ENCODE assay signal across 10 cellular contexts in genomic region chr3:125035217-125035616, GRCh38. TPM values are rescaled to one million over a fixed set of nuclear protein-coding genes. Genes with fewer than 3 reads are reported as not detected.
DNase-seq lines count a peak whose midpoint lies in the region; ATAC-seq and TF ChIP-seq lines count a peak whose summit lies in the region.
"Had no signal": no experiment of that assay in that cellular context is flagged by ENCODE, and none has a peak within 500 bp of the region (broad histone marks: within the 10 kb centered on the region; RNA-seq: fewer than 3 reads in every experiment).

No MANE protein-coding gene starts in this region.

- no peak overlapping the region for H3K27ac Mint-ChIP-seq in activated CD8-positive, alpha-beta T cell treated with anti-CD3 and anti-CD28 coated beads, Interleukin-2, amount 10 ng/mL, durations not matched to agents 7 days and 5 days

- ATAC-seq in GM18907 (IDR thresholded peaks at IDR 0.05; ENCODE audit: unreplicated experiment) (peak; percentile 57), HG02763 (IDR thresholded peaks at IDR 0.05; ENCODE audit: unreplicated experiment) (peak; percentile 64), mucosa of descending colon (no peak)
- ATAC-seq in activated CD8-positive, alpha-beta T cell treated with anti-CD3 and anti-CD28 coated beads, Interleukin-2, amount 10 ng/mL, durations not matched to agents 7 days and 5 days: peak; percentile 65

- DNase-seq in GM12864 (ENCODE audit: low read depth) (peak; percentile 59), NCI-H226 (no peak), iPS-NIHi11 (ENCODE audit: low spot score) (no peak), mucosa of descending colon (no peak)
- no peak for DNase-seq in activated CD8-positive, alpha-beta T cell treated with anti-CD3 and anti-CD28 coated beads, Interleukin-2, amount 10 ng/mL, durations not matched to agents 7 days and 5 days
- DNase-seq in stimulated activated CD4-positive, alpha-beta T cell treated with anti-CD3 and anti-CD28 coated beads, Interleukin-2, amount 100 ng/mL, for 24 hours: no peak
- DNase-seq: caudate nucleus, thyroid gland had no signal

- H3K4me3 ChIP-seq in GM12864 (ENCODE audit: low read depth, low read length) (no peak overlapping the region), mucosa of descending colon (no peak overlapping the region)
- H3K4me3 ChIP-seq: thyroid gland had no signal

- intact Hi-C loops in mucosa of descending colon (cut with DNase I, micrococcal nuclease): no loop called here

- peaks cover 56% of the 10 kb centered on the region for H3K4me1 Mint-ChIP-seq in activated CD8-positive, alpha-beta T cell treated with anti-CD3 and anti-CD28 coated beads, Interleukin-2, amount 10 ng/mL, durations not matched to agents 7 days and 5 days (ENCODE audit: low read depth)

- peaks cover 79% of the 10 kb centered on the region for H3K36me3 Mint-ChIP-seq in activated CD8-positive, alpha-beta T cell treated with anti-CD3 and anti-CD28 coated beads, Interleukin-2, amount 10 ng/mL, durations not matched to agents 7 days and 5 days (ENCODE audit: low read depth)

- TF ChIP-seq CTCF in GM12864 (IDR thresholded peaks at IDR 0.05; ENCODE audit: low read depth, low read length, missing control alignments): no peak
- TF ChIP-seq CTCF in mucosa of descending colon (IDR thresholded peaks at IDR 0.05): no peak

- H3K9me3 Mint-ChIP-seq in activated CD8-positive, alpha-beta T cell treated with anti-CD3 and anti-CD28 coated beads, Interleukin-2, amount 10 ng/mL, durations not matched to agents 7 days and 5 days (ENCODE audit: insufficient read depth): peaks cover 31% of the 10 kb centered on the region

- peaks cover 7% of the 10 kb centered on the region for H3K4me1 ChIP-seq in mucosa of descending colon (ENCODE audit: low read depth)

- H3K36me3 ChIP-seq in mucosa of descending colon (ENCODE audit: low read depth): no peaks in the 10 kb centered on the region
- H3K36me3 ChIP-seq: thyroid gland had no signal

- H3K27me3 Mint-ChIP-seq in activated CD8-positive, alpha-beta T cell treated with anti-CD3 and anti-CD28 coated beads, Interleukin-2, amount 10 ng/mL, durations not matched to agents 7 days and 5 days (ENCODE audit: low read depth): no peaks in the 10 kb centered on the region

- no peak overlapping the region for H3K4me3 Mint-ChIP-seq in activated CD8-positive, alpha-beta T cell treated with anti-CD3 and anti-CD28 coated beads, Interleukin-2, amount 10 ng/mL, durations not matched to agents 7 days and 5 days

- POLR2A ChIA-PET in activated CD8-positive, alpha-beta T cell treated with anti-CD3 and anti-CD28 coated beads, Interleukin-2, amount 10 ng/mL, durations not matched to agents 7 days and 5 days (lab: Charles Lee): no interaction called here

- CTCF ChIA-PET in activated CD8-positive, alpha-beta T cell treated with anti-CD3 and anti-CD28 coated beads, Interleukin-2, amount 10 ng/mL, durations not matched to agents 7 days and 5 days (lab: Charles Lee): no interaction called here

- no peaks in the 10 kb centered on the region for H3K9me3 ChIP-seq in mucosa of descending colon
- H3K9me3 ChIP-seq: thyroid gland had no signal

RNA-seq across cellular contexts. Expression of gene HEG1, which starts 20.6 kb away (rescaled TPM):
- total RNA-seq in activated CD8-positive, alpha-beta T cell treated with anti-CD3 and anti-CD28 coated beads, Interleukin-2, amount 10 ng/mL, durations not matched to agents 7 days and 5 days: 10 to 100 TPM; 58.6 to 61.7 TPM
- 10 to 100 TPM in 2 of 3 donors, 1 to 10 TPM in 1; 7.4 to 45.3 (median 15.0) TPM for total RNA-seq in mucosa of descending colon
